8 cellular contexts compared by ENCODE assay signal in genomic region chr1:6025269-6026094, GRCh38. TPM values are rescaled to one million over a fixed set of nuclear protein-coding genes. Genes with fewer than 3 reads are reported as not detected.
DNase-seq lines count a peak whose midpoint lies in the region; ATAC-seq, FAIRE-seq and TF ChIP-seq lines count a peak whose summit lies in the region.

No MANE protein-coding gene starts in this region.

- CTCF ChIA-PET in HepG2 (lab: Yijun Ruan, JAX; ENCODE audit: low intra/inter-chr PET ratio, low total read pairs), result no interaction called here
- CTCF ChIA-PET in HEK293T (lab: Yijun Ruan, JAX), result interaction anchor here (0.6 to 1.5 kb wide), 3 partner anchors 9 to 388 kb away, joined by 4 to 6 read pairs (median 6); no protein-coding TSS in a partner anchor

- H3K9me3 Mint-ChIP-seq in activated T-cell treated with anti-CD3 and anti-CD28 coated beads, Interleukin-2, amount 50 U/mL, for 4 hours, result no peaks in the 10 kb centered on the region

- H3K9me3 ChIP-seq in HepG2 (ENCODE audit: low read length), result no peaks in the 10 kb centered on the region

- H3K36me3 Mint-ChIP-seq in activated T-cell treated with anti-CD3 and anti-CD28 coated beads, Interleukin-2, amount 50 U/mL, for 4 hours (ENCODE audit: insufficient read depth), result peaks cover 17% of the 10 kb centered on the region

- POLR2A ChIA-PET in HepG2 (lab: Yijun Ruan, JAX), result interaction anchor here (0.7 to 2.3 kb wide), 8 partner anchors 9 to 69 kb away, joined by 3 to 9 read pairs (median 4); partner anchors contain the start of genes KCNAB2 and NPHP4
- POLR2A ChIA-PET in HEK293T (lab: Yijun Ruan, JAX), result no interaction called here

- peak overlapping the region; percentile 85 for H3K4me2 ChIP-seq in HepG2 (ENCODE audit: low read depth, low read length)

- in situ Hi-C loops in HepG2 (cut with HindIII; ENCODE audit: extremely low pct_ligation_motif_present, low pct_unique_long_range_greater_than_20kb), result no loop called here

- no peak overlapping the region for H3K27ac ChIP-seq in HepG2 (ENCODE audit: extremely low read length, insufficient read depth, low read length)

- intact Hi-C loops in HepG2 (cut with micrococcal nuclease; ENCODE audit: unreplicated experiment), result loop anchor here (2.0 kb wide), 1 partner anchor 23 kb away; no protein-coding TSS in a partner anchor

- no peaks in the 10 kb centered on the region for H3K79me2 ChIP-seq in HepG2 (ENCODE audit: insufficient read depth, low read length)

- peak overlapping the region; percentile 48 for H3K9ac ChIP-seq in HepG2 (ENCODE audit: insufficient read depth, low read depth, low read length)

- no peaks in the 10 kb centered on the region for H4K20me1 ChIP-seq in HepG2 (ENCODE audit: insufficient read depth, low read length)

- peak overlapping the region; percentile 94 for H3K4me3 Mint-ChIP-seq in activated T-cell treated with anti-CD3 and anti-CD28 coated beads, Interleukin-2, amount 50 U/mL, for 4 hours

- peak overlapping the region; percentile 48 to 73 (median 48); a peak in 5 of 6 replicates for H3K4me3 ChIP-seq in HepG2 (replicated peaks in 1 of 3; ENCODE audit: insufficient read depth in 1 of 3, low read depth in 2 of 3, low read length in 3 of 3)

- no peaks in the 10 kb centered on the region for H3K27me3 Mint-ChIP-seq in activated T-cell treated with anti-CD3 and anti-CD28 coated beads, Interleukin-2, amount 50 U/mL, for 4 hours (ENCODE audit: low read depth)

- ATAC-seq in activated T-cell treated with anti-CD3 and anti-CD28 coated beads, Interleukin-2, amount 50 U/mL, for 4 hours, result no peak
- ATAC-seq in HepG2, result peak; percentile 45
- ATAC-seq in HG03565 (IDR thresholded peaks at IDR 0.05; ENCODE audit: unreplicated experiment), result no peak

- no peaks in the 10 kb centered on the region for H3K36me3 ChIP-seq in HepG2 (replicated peaks in 1 of 2; ENCODE audit: control insufficient read depth in 1 of 2, insufficient read depth in 2 of 2, low read length in 2 of 2)

- TF ChIP-seq CTCF in HepG2 (CRISPR knock-in tag; IDR thresholded peaks at IDR 0.05), result no peak

- WGBS in HepG2 (ENCODE audit: low lambda C conversion rate), result 34% methylated on average over 21 of the region's 29 CpGs

- no peak overlapping the region for H2AFZ ChIP-seq in HepG2 (ENCODE audit: low read length)

- TF ChIP-seq EP300 in HepG2 (IDR thresholded peaks at IDR 0.05; ENCODE audit: low read depth in 2 of 2, low read length in 2 of 2) (no peak), HepG2 (CRISPR knock-in tag; IDR thresholded peaks at IDR 0.05; ENCODE audit: borderline replicate concordance) (no peak)

- BruUV-seq in HepG2 (replicated peaks; lab: Mats Ljungman, UMichigan), result TSS peak; percentile 71

- peaks cover 38% of the 10 kb centered on the region for H3K4me1 ChIP-seq in HepG2 (ENCODE audit: insufficient read depth, low read length)

- H3K27me3 ChIP-seq in HepG2 (ENCODE audit: control insufficient read depth in 1 of 2, insufficient read depth in 2 of 2, low read length in 2 of 2), result peaks cover 0 to 1% of the 10 kb centered on the region in 2 experiments; a peak in 1 of 5 replicates

- FAIRE-seq in HepG2 (lab: Jason Lieb, UNC), result no peak

- peak; percentile 9 for DNase-seq in stimulated activated naive CD4-positive, alpha-beta T cell treated with Interleukin-2 at 50 U/mL for 16 hours (lab: John Stamatoyannopoulos, UW)
- no peak for DNase-seq in stimulated activated naive CD4-positive, alpha-beta T cell (lab: John Stamatoyannopoulos, UW)
- DNase-seq in activated T-cell treated with anti-CD3 and anti-CD28 coated beads, Interleukin-2, amount 50 U/mL, for 4 hours, result no peak
- DNase-seq in HepG2 (ENCODE audit: low spot score) (no peak), NCI-H748 (lab: John Stamatoyannopoulos, UW; ENCODE audit: unreplicated experiment) (no peak), HEK293T (ENCODE audit: extremely low spot score) (no peak), iPS-NIHi11 (ENCODE audit: low spot score) (no peak)

- peaks cover 43% of the 10 kb centered on the region for H3K4me1 Mint-ChIP-seq in activated T-cell treated with anti-CD3 and anti-CD28 coated beads, Interleukin-2, amount 50 U/mL, for 4 hours (ENCODE audit: low read depth)

- TF ChIP-seq POLR2A in HepG2 (IDR thresholded peaks at IDR 0.05; ENCODE audit: insufficient read depth in 1 of 2, low read depth in 2 of 2, low read length in 2 of 2), result no peak

- TF ChIP-seq RAD21 in HepG2 (CRISPR knock-in tag; IDR thresholded peaks at IDR 0.05), result no peak

TF ChIP-seq in HepG2, 621 proteins besides CTCF, POLR2A, EP300 and RAD21 (continues in another document):
- 0 out of 2 replicates have a peak, but pooled peaks have one; percentile 17 for TF ChIP-seq SNAI1 (CRISPR knock-in tag; IDR thresholded peaks at IDR 0.05; ENCODE audit: borderline replicate concordance)
- TF ChIP-seq HNRNPL (IDR thresholded peaks at IDR 0.05; ENCODE audit: low read depth, low read length), result peak; percentile 64; the same call in 1 of the 2 replicates
- TF ChIP-seq FOSL2 (CRISPR knock-in tag; IDR thresholded peaks at IDR 0.05), result peak; percentile 49

TF ChIP-seq in HEK293T, 16 proteins besides CTCF, POLR2A, EP300 and RAD21 (continues in another document):
- no peak for TF ChIP-seq HDGF (IDR thresholded peaks at IDR 0.05; ENCODE audit: borderline replicate concordance)
- no peak for TF ChIP-seq SUZ12 (IDR thresholded peaks at IDR 0.05)
- TF ChIP-seq BHLHE40 (IDR thresholded peaks at IDR 0.05; ENCODE audit: borderline replicate concordance), result no peak
- TF ChIP-seq FOXA1 (IDR thresholded peaks at IDR 0.05), result no peak
- no peak for TF ChIP-seq ELF4 (IDR thresholded peaks at IDR 0.05)
- no peak for TF ChIP-seq ARNT (IDR thresholded peaks at IDR 0.05)
- no peak for TF ChIP-seq NFRKB (IDR thresholded peaks at IDR 0.05)
- no peak for TF ChIP-seq LEF1 (IDR thresholded peaks at IDR 0.05; ENCODE audit: borderline replicate concordance)
- no peak for TF ChIP-seq SP1 (IDR thresholded peaks at IDR 0.05)
- no peak for TF ChIP-seq FOXK2 (IDR thresholded peaks at IDR 0.05)
- no peak for TF ChIP-seq FOXM1 (IDR thresholded peaks at IDR 0.05; ENCODE audit: borderline replicate concordance)

RNA-seq across cellular contexts. Expression of gene KCNAB2, which starts 20.2 kb away (rescaled TPM):
- total RNA-seq in activated T-cell treated with anti-CD3 and anti-CD28 coated beads, Interleukin-2, amount 50 U/mL, for 4 hours, result 100 to 1,000 TPM; 199 to 230 (median 202) TPM
- total RNA-seq in HepG2 (2016; rRNA removed; fragmentation: Illumina TruSeq; extraction: Trizol), result 6.2 and 6.9 TPM in 2 replicates
- total RNA-seq in HepG2 (2016; cell fraction: cytosol; rRNA removed; fragmentation: Illumina TruSeq; extraction: Trizol; ENCODE audit: low read depth), result 2.4 and 4.5 TPM in 2 replicates
- total RNA-seq in HepG2 (2016; cell fraction: insoluble cytoplasmic fraction; rRNA removed; fragmentation: Illumina TruSeq; extraction: Trizol), result 5.5 and 6.9 TPM in 2 replicates
- total RNA-seq in HepG2 (2016; cell fraction: membrane; rRNA removed; fragmentation: Illumina TruSeq; extraction: Trizol), result 5.4 and 6.7 TPM in 2 replicates
- 4.9 and 5.4 TPM in 2 replicates for total RNA-seq in HepG2 (2016; cell fraction: nucleus; rRNA removed; fragmentation: Illumina TruSeq; extraction: Trizol)
- polyA plus RNA-seq in HepG2 (2011; rRNA removed), result 8.8 and 11.7 TPM in 2 replicates
- 6.5 and 7.2 TPM in 2 replicates for polyA plus RNA-seq in HepG2 (2011; cell fraction: cytosol; rRNA removed)
- 30.5 and 35.5 TPM in 2 replicates for polyA plus RNA-seq in HepG2 (2011; cell fraction: nucleus; rRNA removed)
- polyA plus RNA-seq in HepG2 (2012), result 6.4 and 8.3 TPM in 2 replicates
- 3.7 and 4.2 TPM in 2 replicates for polyA plus RNA-seq in HepG2 (2016; cell fraction: cytosol; fragmentation: Illumina TruSeq; extraction: Trizol; ENCODE audit: low read depth)
- 5.7 and 8.4 TPM in 2 replicates for polyA plus RNA-seq in HepG2 (2016; cell fraction: insoluble cytoplasmic fraction; fragmentation: Illumina TruSeq; extraction: Trizol; ENCODE audit: low read depth)
- 4.3 and 4.4 TPM in 2 replicates for polyA plus RNA-seq in HepG2 (2016; cell fraction: membrane; fragmentation: Illumina TruSeq; extraction: Trizol; ENCODE audit: low read depth)
- polyA plus RNA-seq in HepG2 (2016; cell fraction: nucleus; fragmentation: Illumina TruSeq; extraction: Trizol; ENCODE audit: insufficient read depth, low read depth), result 13.3 and 15.1 TPM in 2 replicates
- 7.0 and 40.0 TPM in 2 replicates for polyA minus RNA-seq in HepG2 (2011; rRNA and poly(A)+ RNA removed; ENCODE audit: low replicate concordance)
- polyA minus RNA-seq in HepG2 (2011; cell fraction: cytosol; rRNA and poly(A)+ RNA removed), result 5.6 and 6.2 TPM in 2 replicates
- polyA minus RNA-seq in HepG2 (2011; cell fraction: nucleus; rRNA and poly(A)+ RNA removed), result 8.2 and 11.2 TPM in 2 replicates

RNA-seq across cellular contexts. Expression of gene NPHP4, which starts 33.3 kb away (rescaled TPM):
- 1 to 10 TPM; 7.0 to 9.3 (median 7.1) TPM for total RNA-seq in activated T-cell treated with anti-CD3 and anti-CD28 coated beads, Interleukin-2, amount 50 U/mL, for 4 hours
- 5.7 and 6.8 TPM in 2 replicates for total RNA-seq in HepG2 (2016; rRNA removed; fragmentation: Illumina TruSeq; extraction: Trizol)
- 14.2 and 15.4 TPM in 2 replicates for total RNA-seq in HepG2 (2016; cell fraction: cytosol; rRNA removed; fragmentation: Illumina TruSeq; extraction: Trizol; ENCODE audit: low read depth)
- total RNA-seq in HepG2 (2016; cell fraction: insoluble cytoplasmic fraction; rRNA removed; fragmentation: Illumina TruSeq; extraction: Trizol), result 4.1 and 7.4 TPM in 2 replicates
- 8.5 and 9.7 TPM in 2 replicates for total RNA-seq in HepG2 (2016; cell fraction: membrane; rRNA removed; fragmentation: Illumina TruSeq; extraction: Trizol)
- 10.3 and 12.7 TPM in 2 replicates for total RNA-seq in HepG2 (2016; cell fraction: nucleus; rRNA removed; fragmentation: Illumina TruSeq; extraction: Trizol)
- 4.4 and 4.8 TPM in 2 replicates for polyA plus RNA-seq in HepG2 (2011; rRNA removed)
- 1.9 and 3.0 TPM in 2 replicates for polyA plus RNA-seq in HepG2 (2011; cell fraction: cytosol; rRNA removed)
- polyA plus RNA-seq in HepG2 (2011; cell fraction: nucleus; rRNA removed), result 40.2 and 52.1 TPM in 2 replicates
- 4.8 and 5.9 TPM in 2 replicates for polyA plus RNA-seq in HepG2 (2012)
- 0.46 and 0.69 TPM in 2 replicates for polyA plus RNA-seq in HepG2 (2016; cell fraction: cytosol; fragmentation: Illumina TruSeq; extraction: Trizol; ENCODE audit: low read depth)
- 4.0 and 5.3 TPM in 2 replicates for polyA plus RNA-seq in HepG2 (2016; cell fraction: insoluble cytoplasmic fraction; fragmentation: Illumina TruSeq; extraction: Trizol; ENCODE audit: low read depth)
- polyA plus RNA-seq in HepG2 (2016; cell fraction: membrane; fragmentation: Illumina TruSeq; extraction: Trizol; ENCODE audit: low read depth), result 1.4 and 1.6 TPM in 2 replicates
- polyA plus RNA-seq in HepG2 (2016; cell fraction: nucleus; fragmentation: Illumina TruSeq; extraction: Trizol; ENCODE audit: insufficient read depth, low read depth), result 30.1 and 30.8 TPM in 2 replicates
- 13.1 TPM in 2 replicates for polyA minus RNA-seq in HepG2 (2011; rRNA and poly(A)+ RNA removed; ENCODE audit: low replicate concordance)
- 4.6 and 4.9 TPM in 2 replicates for polyA minus RNA-seq in HepG2 (2011; cell fraction: cytosol; rRNA and poly(A)+ RNA removed)
- 14.7 and 15.8 TPM in 2 replicates for polyA minus RNA-seq in HepG2 (2011; cell fraction: nucleus; rRNA and poly(A)+ RNA removed)

Comparison
In these comparisons a context has a peak if more than half of its experiments do, and no peak if none do; other contexts are left out.
1. RNA of gene KCNAB2, which starts 20.2 kb away (total RNA-seq): 199 to 230 TPM in activated T-cell treated with anti-CD3 and anti-CD28 coated beads, Interleukin-2, amount 50 U/mL, for 4 hours; 2.4 to 6.9 TPM in HepG2; every median in the first group is over 10 times any median in the second.